32 cellular contexts compared by ENCODE assay signal in the genomic region with DNA sequence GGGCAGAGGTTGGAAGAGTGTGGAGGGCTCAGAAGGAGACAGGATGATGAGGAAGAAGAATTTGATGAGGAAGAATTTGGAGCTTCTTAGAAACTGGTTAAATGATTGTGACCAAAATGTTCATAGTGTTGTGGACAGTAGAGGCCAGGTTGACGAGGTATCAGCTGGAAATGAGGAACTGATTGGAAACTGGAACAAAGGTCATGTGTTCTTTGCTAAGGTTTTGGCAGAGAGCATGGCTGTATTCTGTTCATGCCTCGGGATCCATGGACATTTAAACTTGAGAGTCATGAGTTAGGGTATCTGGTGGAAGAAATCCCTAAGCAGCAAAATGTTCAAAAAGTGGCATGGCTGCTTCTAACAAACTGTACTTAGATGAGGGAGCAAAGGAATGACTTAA.
"Had no signal": no experiment of that assay in that cellular context is flagged by ENCODE, and none has a peak within 500 bp of the region (broad histone marks: within the 10 kb centered on the region; RNA-seq: fewer than 3 reads in every experiment).

No MANE protein-coding gene starts in this region.

- H3K4me3 ChIP-seq: colonic mucosa, esophagus squamous epithelium, lung, mucosa of descending colon, sigmoid colon, stomach, thyroid gland, vagina had no signal

- H3K9me3 ChIP-seq: colonic mucosa, thyroid gland, vagina had no signal

- H3K36me3 Mint-ChIP-seq: stimulated activated effector memory CD8-positive, alpha-beta T cell treated with anti-CD3 and anti-CD28 coated beads, Interleukin-12 subunit alpha, Interleukin-12 subunit beta, amount 100 ng/mL, for 72 hours had no signal

- H3K9ac ChIP-seq: parathyroid adenoma had no signal

- H2AFZ ChIP-seq: parathyroid adenoma had no signal

- DNase-seq: colonic mucosa; effector CD8-positive, alpha-beta T cell; endodermal cell; erythroblast; esophagus squamous epithelium; foreskin melanocyte; glutamatergic neuron; hypothalamus; immature natural killer cell; islet precursor cell; kidney glomerular epithelial cell; left colon; naive B cell; sigmoid colon; stimulated activated CD4-positive, alpha-beta T cell treated with anti-CD3 and anti-CD28 coated beads, Interleukin-2, amount 100 ng/mL, for 24 hours; stimulated activated CD4-positive, alpha-beta T cell treated with anti-CD3 and anti-CD28 coated beads, Interleukin-4, amount 100 ng/mL, for 24 hours; stimulated activated naive CD4-positive, alpha-beta T cell treated with Interleukin-2 at 50 U/mL for 16 hours; stomach; thyroid gland; trophoblast cell had no signal

- H3K27ac Mint-ChIP-seq: dendritic cell treated with granulocyte-macrophage colony-stimulating factor and Interleukin-4, amounts not matched to agents 40 ng/mL and 50 ng/mL, for 4 days; endodermal cell; immature natural killer cell; memory B cell; mesothelial cell of epicardium; natural killer cell treated with Interleukin-12 subunit alpha and Interleukin-12 subunit beta and Interleukin-15 and Interleukin-18, amount 100 ng/mL, for 72 hours; progenitor cell of endocrine pancreas; stimulated activated effector memory CD8-positive, alpha-beta T cell treated with anti-CD3 and anti-CD28 coated beads, Interleukin-12 subunit alpha, Interleukin-12 subunit beta, amount 100 ng/mL, for 72 hours had no signal

- H3K27ac ChIP-seq: colonic mucosa, esophagus squamous epithelium, parathyroid adenoma, sigmoid colon, stomach, thyroid gland, vagina had no signal

- H3K36me3 ChIP-seq: colonic mucosa, esophagus squamous epithelium, sigmoid colon, stomach, thyroid gland, vagina had no signal

- H3K4me1 ChIP-seq: colonic mucosa, esophagus squamous epithelium, parathyroid adenoma, stomach, thyroid gland, vagina had no signal

- H3K4me1 Mint-ChIP-seq: memory B cell; naive B cell; stimulated activated effector memory CD8-positive, alpha-beta T cell treated with anti-CD3 and anti-CD28 coated beads, Interleukin-12 subunit alpha, Interleukin-12 subunit beta, amount 100 ng/mL, for 72 hours had no signal

- H3K27me3 ChIP-seq: colonic mucosa, thyroid gland, vagina had no signal

- H3K4me3 Mint-ChIP-seq: dendritic cell treated with granulocyte-macrophage colony-stimulating factor and Interleukin-4, amounts not matched to agents 40 ng/mL and 50 ng/mL, for 4 days; endodermal cell; immature natural killer cell; memory B cell; mesothelial cell of epicardium; natural killer cell treated with Interleukin-12 subunit alpha and Interleukin-12 subunit beta and Interleukin-15 and Interleukin-18, amount 100 ng/mL, for 72 hours; neural crest cell; stimulated activated effector memory CD8-positive, alpha-beta T cell treated with anti-CD3 and anti-CD28 coated beads, Interleukin-12 subunit alpha, Interleukin-12 subunit beta, amount 100 ng/mL, for 72 hours had no signal

- ATAC-seq: left colon; left ventricle myocardium superior; mucosa of descending colon; natural killer cell treated with Interleukin-12 subunit alpha and Interleukin-12 subunit beta and Interleukin-15 and Interleukin-18, amount 100 ng/mL, for 72 hours; stimulated activated effector memory CD8-positive, alpha-beta T cell treated with anti-CD3 and anti-CD28 coated beads, Interleukin-12 subunit alpha, Interleukin-12 subunit beta, amount 100 ng/mL, for 72 hours had no signal
